ENCODE assay signal across 27 cellular contexts in the genomic region with DNA sequence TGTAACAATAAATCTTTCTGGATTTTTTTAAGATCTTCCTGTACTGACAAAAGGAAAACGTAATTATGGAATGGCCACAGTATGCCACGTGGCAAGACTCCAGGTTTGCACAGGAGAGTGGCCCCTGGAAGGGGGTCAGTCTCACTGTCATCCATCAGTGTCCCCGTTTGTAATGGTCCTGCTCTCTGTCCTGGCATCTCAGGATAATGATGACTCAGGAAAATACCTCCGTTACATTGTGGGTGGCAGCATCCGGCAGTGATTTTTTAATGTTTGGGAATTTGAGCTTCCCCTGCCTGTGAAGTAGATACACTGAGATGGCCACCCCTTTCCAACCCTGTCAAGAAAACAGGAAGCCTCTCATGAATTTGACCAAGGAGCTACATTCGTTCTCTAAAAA.
"Had no signal": no experiment of that assay in that cellular context is flagged by ENCODE, and none has a peak within 500 bp of the region (broad histone marks: within the 10 kb centered on the region; RNA-seq: fewer than 3 reads in every experiment).

No MANE protein-coding gene starts in this region.

- H3K36me3 ChIP-seq: ascending aorta, MG63 had no signal

- H3K27ac ChIP-seq: ascending aorta, KMS-11 had no signal

- H3K4me2 ChIP-seq: KMS-11 had no signal

- H3K4me1 ChIP-seq: ascending aorta had no signal

- H3K9me3 ChIP-seq: MG63 had no signal

- H3K27me3 ChIP-seq: ascending aorta, MG63 had no signal

- DNase-seq: activated CD4-positive, alpha-beta T cell treated with anti-CD3 and anti-CD28 coated beads for 1 hour; activated CD4-positive, alpha-beta T cell treated with anti-CD3 and anti-CD28 coated beads, Interleukin-2, amount 10 ng/mL, durations not matched to agents 24 days and 14 days; activated CD4-positive, alpha-beta T cell treated with anti-CD3 and anti-CD28 coated beads, Interleukin-2, amount 50 U/mL, for 48 hours; activated CD8-positive, alpha-beta memory T cell treated with anti-CD3 and anti-CD28 coated beads, Interleukin-2, amount 10 ng/mL, durations not matched to agents 7 days and 5 days; activated effector memory CD4-positive, alpha-beta T cell treated with anti-CD3 and anti-CD28 coated beads, Interleukin-2, amount 50 U/mL, for 16 hours; activated naive CD4-positive, alpha-beta T cell treated with Interleukin-2 at 50 U/mL for 16 hours; activated naive CD8-positive, alpha-beta T cell treated with anti-CD3 and anti-CD28 coated beads, Interleukin-2, amount 50 U/mL, for 24 hours; activated T-cell treated with anti-CD3 and anti-CD28 coated beads, Interleukin-2, amount 50 U/mL, for 4 hours; amniotic stem cell; MG63; MV-4-11; NCI-H1092 treated with DMSO at 0.1 percent for 48 hours; NCI-H1417 treated with DMSO at 0.1 percent for 48 hours; NCI-H1694; NCI-H2029; NCI-H2107; NCI-H2171 treated with DMSO at 0.1 percent for 48 hours; NCI-H226; NCI-H526; NCI-H82; OCI-M1; SHP77 had no signal

- H3K9ac ChIP-seq: KMS-11 had no signal

- ATAC-seq: activated CD8-positive, alpha-beta memory T cell treated with anti-CD3 and anti-CD28 coated beads, Interleukin-2, amount 10 ng/mL, durations not matched to agents 7 days and 5 days; activated naive CD4-positive, alpha-beta T cell treated with anti-CD3 and anti-CD28 coated beads, Interleukin-2, amount 50 U/mL, for 72 hours; activated naive CD8-positive, alpha-beta T cell treated with anti-CD3 and anti-CD28 coated beads, Interleukin-2, amount 50 U/mL, for 24 hours; activated T-cell treated with anti-CD3 and anti-CD28 coated beads, Interleukin-2, amount 50 U/mL, for 4 hours; Panc1; WTC11 had no signal

- H3K4me3 ChIP-seq: ascending aorta, MG63 had no signal
